11 cellular contexts compared by ENCODE assay signal in genomic region chr1:193418745-193419058, GRCh38.
A peak's percentile ranks its signal among the peaks of the same experiment; 100 is the strongest.
DNase-seq lines count a peak whose midpoint lies in the region; ATAC-seq and TF ChIP-seq lines count a peak whose summit lies in the region.
"Had no signal": no experiment of that assay in that cellular context is flagged by ENCODE, and none has a peak within 500 bp of the region (broad histone marks: within the 10 kb centered on the region; RNA-seq: fewer than 3 reads in every experiment).

No MANE protein-coding gene starts in this region.

- no peak overlapping the region for H3K56ac ChIP-seq in mesendoderm (ENCODE audit: low read length)

- no peak overlapping the region for H4K8ac ChIP-seq in mesendoderm (ENCODE audit: low read depth, low read length)

- H3K4me2 ChIP-seq in mesendoderm (ENCODE audit: low read length): no peak overlapping the region

- H3K23ac ChIP-seq in mesendoderm (ENCODE audit: low read length): no peak overlapping the region

- no peak overlapping the region for H3K9ac ChIP-seq in mesendoderm (ENCODE audit: low read length)

- H3K4me1 Mint-ChIP-seq in central memory CD8-positive, alpha-beta T cell: peaks cover 18% of the 10 kb centered on the region
- peaks cover 16 to 41% (median 40%) of the 10 kb centered on the region in 4 donors for H3K4me1 Mint-ChIP-seq in naive thymus-derived CD8-positive, alpha-beta T cell

- H4K5ac ChIP-seq in mesendoderm (ENCODE audit: low read length): no peak overlapping the region

- no peaks in the 10 kb centered on the region for H3K36me3 ChIP-seq in mesendoderm (ENCODE audit: control insufficient read depth, insufficient read depth, low read length)

- H3K27me3 Mint-ChIP-seq in central memory CD8-positive, alpha-beta T cell: no peaks in the 10 kb centered on the region
- no peaks in the 10 kb centered on the region for H3K27me3 Mint-ChIP-seq in naive thymus-derived CD8-positive, alpha-beta T cell

- peak overlapping the region; percentile 88 for H3K27ac Mint-ChIP-seq in central memory CD8-positive, alpha-beta T cell (ENCODE audit: low read depth)
- H3K27ac Mint-ChIP-seq in naive thymus-derived CD8-positive, alpha-beta T cell: peak overlapping the region; percentile 85 to 97 (median 92)

- H2BK5ac ChIP-seq in mesendoderm (ENCODE audit: low read length): no peak overlapping the region

- peak overlapping the region; percentile 72 for H3K4me3 Mint-ChIP-seq in central memory CD8-positive, alpha-beta T cell
- peak overlapping the region; percentile 80 to 89 (median 83) for H3K4me3 Mint-ChIP-seq in naive thymus-derived CD8-positive, alpha-beta T cell

- H2BK120ac ChIP-seq in mesendoderm (ENCODE audit: low read depth, low read length): no peak overlapping the region

- no peaks in the 10 kb centered on the region for H3K9me3 Mint-ChIP-seq in central memory CD8-positive, alpha-beta T cell
- peaks cover 0 to 6% (median 0%) of the 10 kb centered on the region in 9 donors for H3K9me3 Mint-ChIP-seq in naive thymus-derived CD8-positive, alpha-beta T cell

- H3K4me3 ChIP-seq in AG10803 (ENCODE audit: low read length): peak overlapping the region; percentile 49
- 0 out of 2 replicates have a peak overlapping the region, but pooled peaks have one; percentile 10 for H3K4me3 ChIP-seq in LNCaP clone FGC (ENCODE audit: low read depth, low read length)
- no peak overlapping the region for H3K4me3 ChIP-seq in mesendoderm (ENCODE audit: low read length)

- 100% methylated on average over 1 of the region's 3 CpGs for WGBS in mesendoderm (ENCODE audit: extremely low coverage, insufficient coverage, low lambda C conversion rate)

- no peak overlapping the region for H2BK15ac ChIP-seq in mesendoderm (replicated peaks; ENCODE audit: low read depth)

- H3K36me3 Mint-ChIP-seq in central memory CD8-positive, alpha-beta T cell (ENCODE audit: insufficient read depth): no peaks in the 10 kb centered on the region
- H3K36me3 Mint-ChIP-seq in naive thymus-derived CD8-positive, alpha-beta T cell: peaks cover 0 to 4% (median 4%) of the 10 kb centered on the region in 3 donors

- H3K4ac ChIP-seq in mesendoderm (ENCODE audit: low read depth, low read length): no peak overlapping the region

- H2AK5ac ChIP-seq in mesendoderm (ENCODE audit: low read length): no peak overlapping the region

- H3K79me1 ChIP-seq in mesendoderm (ENCODE audit: low read length): no peaks in the 10 kb centered on the region

- DNase-seq in AG10803 (ENCODE audit: low read depth) (no peak), LNCaP clone FGC (ENCODE audit: low read depth) (no peak), mesendoderm (no peak), hippocampal formation (lab: John Stamatoyannopoulos, UW) (no peak), amygdala (lab: John Stamatoyannopoulos, UW) (no peak)
- no peak for DNase-seq in central memory CD8-positive, alpha-beta T cell (ENCODE audit: low spot score in 2 of 2)
- no peak for DNase-seq in naive thymus-derived CD8-positive, alpha-beta T cell
- DNase-seq: DMS 273 treated with DMSO at 0.1 percent for 48 hours, left colon, NCI-H1417 treated with DMSO at 0.1 percent for 48 hours had no signal

- POLR2A ChIA-PET in naive thymus-derived CD8-positive, alpha-beta T cell (lab: Charles Lee): interaction anchor here (1.0 kb wide), 1 partner anchor 57 kb away, joined by 3 read pairs; no protein-coding TSS in a partner anchor

- H3K4me1 ChIP-seq in mesendoderm (ENCODE audit: control insufficient read depth, low read depth, low read length): peaks cover 3% of the 10 kb centered on the region

- no peak for ATAC-seq in central memory CD8-positive, alpha-beta T cell (replicated peaks; ENCODE audit: extremely low read depth, poor library complexity, severe bottlenecking)
- ATAC-seq in naive thymus-derived CD8-positive, alpha-beta T cell: peak; percentile 48 to 51
- no peak for ATAC-seq in GM19455 (IDR thresholded peaks at IDR 0.05; ENCODE audit: unreplicated experiment)

- no peak overlapping the region for H3K27ac ChIP-seq in mesendoderm (ENCODE audit: low read depth, low read length)

- TF ChIP-seq CTCF in AG10803 (conservative IDR thresholded peaks at IDR 0.05; ENCODE audit: low read length) (no peak), LNCaP clone FGC (IDR thresholded peaks at IDR 0.05; ENCODE audit: control insufficient read depth, extremely low read depth, insufficient read depth) (no peak)

- no peaks in the 10 kb centered on the region for H3K27me3 ChIP-seq in mesendoderm (ENCODE audit: insufficient read depth, low read length, poor library complexity)

- H3K18ac ChIP-seq in mesendoderm (ENCODE audit: low read length): no peak overlapping the region

- no peaks in the 10 kb centered on the region for H3K79me2 ChIP-seq in mesendoderm (ENCODE audit: control insufficient read depth, insufficient read depth, low read length)

Comparison
In these comparisons a context has a peak if more than half of its experiments do, and no peak if none do; other contexts are left out.
1. ATAC-seq: peak in naive thymus-derived CD8-positive, alpha-beta T cell (2 of 2); none in central memory CD8-positive, alpha-beta T cell (single experiment) and GM19455 (single experiment).